In the genomic region with DNA sequence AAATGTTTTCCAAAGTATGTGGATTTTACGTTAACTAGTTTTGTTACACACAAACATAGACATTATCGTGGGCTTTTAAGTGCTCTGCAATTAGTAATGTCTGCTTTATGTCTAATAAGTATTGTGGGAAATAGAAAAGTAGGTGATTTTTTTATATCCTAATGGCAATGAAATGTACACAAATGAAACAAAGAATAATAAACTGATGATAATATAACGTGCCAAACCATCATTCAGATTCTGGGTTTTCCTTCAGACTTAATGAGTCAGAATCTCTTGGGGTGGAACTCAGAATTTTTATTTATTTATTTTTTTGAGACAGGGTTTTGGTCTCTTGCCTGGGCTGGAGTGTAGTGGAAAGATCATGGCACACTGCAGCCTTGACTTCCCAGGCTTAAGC, we compare ENCODE assay signal across 17 cellular contexts. TPM values are rescaled to one million over a fixed set of nuclear protein-coding genes. Genes with fewer than 3 reads are reported as not detected.
A peak's percentile ranks its signal among the peaks of the same experiment; 100 is the strongest.
DNase-seq lines count a peak whose midpoint lies in the region; ATAC-seq and TF ChIP-seq lines count a peak whose summit lies in the region.
"Had no signal": no experiment of that assay in that cellular context is flagged by ENCODE, and none has a peak within 500 bp of the region (broad histone marks: within the 10 kb centered on the region; RNA-seq: fewer than 3 reads in every experiment).

No MANE protein-coding gene starts in this region.

- H3K79me2 ChIP-seq in KMS-11 (ENCODE audit: insufficient read depth, low read depth), result peaks cover 41% of the 10 kb centered on the region

- H3K9me3 ChIP-seq in CD8-positive, alpha-beta memory T cell (ENCODE audit: low read length), result no peaks in the 10 kb centered on the region
- no peaks in the 10 kb centered on the region for H3K9me3 ChIP-seq in right atrium auricular region
- H3K9me3 ChIP-seq: thyroid gland had no signal

- no peak for DNase-seq in CD8-positive, alpha-beta memory T cell
- DNase-seq in activated naive CD8-positive, alpha-beta T cell treated with anti-CD3 and anti-CD28 coated beads, Interleukin-2, amount 50 U/mL, for 24 hours, result no peak
- DNase-seq in nephron progenitor cell (no peak), AG08396 (ENCODE audit: low spot score) (no peak), right atrium auricular region (ENCODE audit: low spot score) (no peak)
- DNase-seq: activated CD4-positive, alpha-beta T cell treated with anti-CD3 and anti-CD28 coated beads, Interleukin-2, amount 50 U/mL, for 1 hour; CD4-positive, alpha-beta memory T cell; foreskin keratinocyte; NCI-H2081; NCI-H69; T-helper 9 cell; thyroid gland had no signal

- peaks cover 34 to 58% (median 56%) of the 10 kb centered on the region in 3 donors for H3K4me1 Mint-ChIP-seq in CD8-positive, alpha-beta memory T cell
- H3K4me1 Mint-ChIP-seq in activated naive CD8-positive, alpha-beta T cell treated with anti-CD3 and anti-CD28 coated beads, Interleukin-2, amount 50 U/mL, for 24 hours, result peaks cover 40% of the 10 kb centered on the region
- H3K4me1 Mint-ChIP-seq in nephron progenitor cell, result peaks cover 36% of the 10 kb centered on the region

- H3K36me3 ChIP-seq in CD8-positive, alpha-beta memory T cell (ENCODE audit: insufficient read depth, low read length), result peaks cover 20% of the 10 kb centered on the region
- H3K36me3 ChIP-seq in KMS-11 (ENCODE audit: insufficient read depth) (peaks cover 26% of the 10 kb centered on the region; the same call in 1 of the 2 replicates), right atrium auricular region (peaks cover 34% of the 10 kb centered on the region)

- peaks cover 5 to 56% (median 13%) of the 10 kb centered on the region in 3 donors for H3K36me3 Mint-ChIP-seq in CD8-positive, alpha-beta memory T cell
- H3K36me3 Mint-ChIP-seq in activated naive CD8-positive, alpha-beta T cell treated with anti-CD3 and anti-CD28 coated beads, Interleukin-2, amount 50 U/mL, for 24 hours (ENCODE audit: low read depth), result peaks cover 31% of the 10 kb centered on the region
- H3K36me3 Mint-ChIP-seq in nephron progenitor cell (ENCODE audit: low read depth), result peaks cover 52% of the 10 kb centered on the region

- no peak overlapping the region for H3K27ac ChIP-seq in CD8-positive, alpha-beta memory T cell (ENCODE audit: low read depth, low read length)
- H3K27ac ChIP-seq in KMS-11 (no peak overlapping the region), right atrium auricular region (no peak overlapping the region)
- H3K27ac ChIP-seq: foreskin keratinocyte, HL-60, parathyroid adenoma, thyroid gland had no signal

- no peaks in the 10 kb centered on the region for H3K27me3 ChIP-seq in CD8-positive, alpha-beta memory T cell (ENCODE audit: insufficient read depth, low read length, poor library complexity, severe bottlenecking)
- H3K27me3 ChIP-seq in KMS-11 (ENCODE audit: insufficient read depth, low read depth), result no peaks in the 10 kb centered on the region
- no peaks in the 10 kb centered on the region for H3K27me3 ChIP-seq in right atrium auricular region
- H3K27me3 ChIP-seq: foreskin keratinocyte, thyroid gland had no signal

- H3K27ac Mint-ChIP-seq in CD8-positive, alpha-beta memory T cell, result peak overlapping the region in 4 of 8 donors; percentile 32 to 99 (median 66)
- H3K27ac Mint-ChIP-seq in activated naive CD8-positive, alpha-beta T cell treated with anti-CD3 and anti-CD28 coated beads, Interleukin-2, amount 50 U/mL, for 24 hours, result no peak overlapping the region
- H3K27ac Mint-ChIP-seq in nephron progenitor cell, result no peak overlapping the region
- H3K27ac Mint-ChIP-seq: memory B cell had no signal

- H3K4me3 Mint-ChIP-seq in CD8-positive, alpha-beta memory T cell, result peak overlapping the region in 5 of 7 donors; percentile 5 to 99 (median 96)
- H3K4me3 Mint-ChIP-seq in activated naive CD8-positive, alpha-beta T cell treated with anti-CD3 and anti-CD28 coated beads, Interleukin-2, amount 50 U/mL, for 24 hours, result peak overlapping the region; percentile 97
- H3K4me3 Mint-ChIP-seq in nephron progenitor cell, result peak overlapping the region; percentile 96

- H3K4me2 ChIP-seq in KMS-11, result peak overlapping the region; percentile 73

- no peak overlapping the region for H3K9ac ChIP-seq in KMS-11
- H3K9ac ChIP-seq: parathyroid adenoma had no signal

- H4K20me1 ChIP-seq in KMS-11 (ENCODE audit: insufficient read depth), result no peaks in the 10 kb centered on the region

- POLR2A ChIA-PET in CD8-positive, alpha-beta memory T cell (lab: Charles Lee), result interaction anchor here (0.6 to 0.7 kb wide), 2 partner anchors 59 to 82 kb away, joined by 3 read pairs; partner anchors contain the start of gene KLHL12

- H2AFZ ChIP-seq in KMS-11 (ENCODE audit: low read depth), result no peak overlapping the region
- H2AFZ ChIP-seq: parathyroid adenoma had no signal

- no peak for ATAC-seq in activated naive CD8-positive, alpha-beta T cell treated with anti-CD3 and anti-CD28 coated beads, Interleukin-2, amount 50 U/mL, for 24 hours
- ATAC-seq in HG03520 (IDR thresholded peaks at IDR 0.05; ENCODE audit: unreplicated experiment), result no peak
- ATAC-seq: foreskin keratinocyte had no signal

- H3K27me3 Mint-ChIP-seq in CD8-positive, alpha-beta memory T cell, result no peaks in the 10 kb centered on the region
- H3K27me3 Mint-ChIP-seq in activated naive CD8-positive, alpha-beta T cell treated with anti-CD3 and anti-CD28 coated beads, Interleukin-2, amount 50 U/mL, for 24 hours, result peaks cover 1% of the 10 kb centered on the region
- H3K27me3 Mint-ChIP-seq in nephron progenitor cell (ENCODE audit: low read depth, poor library complexity), result peaks cover 3% of the 10 kb centered on the region
- H3K27me3 Mint-ChIP-seq: CD4-positive, alpha-beta memory T cell; memory B cell had no signal

- TF ChIP-seq CTCF in KMS-11 (conservative IDR thresholded peaks at IDR 0.05; ENCODE audit: low read depth, low read length), result no peak
- no peak for TF ChIP-seq CTCF in nephron progenitor cell (IDR thresholded peaks at IDR 0.05)
- no peak for TF ChIP-seq CTCF in right atrium auricular region (IDR thresholded peaks at IDR 0.05)

- H3K4me1 ChIP-seq in CD8-positive, alpha-beta memory T cell (ENCODE audit: insufficient read depth, low read length), result peaks cover 17% of the 10 kb centered on the region
- H3K4me1 ChIP-seq in KMS-11 (ENCODE audit: low read depth, poor library complexity, severe bottlenecking) (peaks cover 14% of the 10 kb centered on the region), right atrium auricular region (peaks cover 0 to 13% of the 10 kb centered on the region in 2 donors)
- H3K4me1 ChIP-seq: parathyroid adenoma had no signal

- no peak overlapping the region for H3K4me3 ChIP-seq in CD8-positive, alpha-beta memory T cell (ENCODE audit: low read length)
- no peak overlapping the region for H3K4me3 ChIP-seq in KMS-11 (IDR thresholded peaks at IDR 0.05; ENCODE audit: insufficient read depth, low read depth, low read length)
- no peak overlapping the region for H3K4me3 ChIP-seq in right atrium auricular region
- H3K4me3 ChIP-seq: thyroid gland had no signal

- CTCF ChIA-PET in CD8-positive, alpha-beta memory T cell (lab: Charles Lee), result interaction anchor here (0.9 kb wide), 1 partner anchor 11 kb away, joined by 3 read pairs; no protein-coding TSS in a partner anchor

- H3K9me3 Mint-ChIP-seq in CD8-positive, alpha-beta memory T cell, result peaks cover 0 to 4% (median 0%) of the 10 kb centered on the region in 5 donors
- H3K9me3 Mint-ChIP-seq in activated naive CD8-positive, alpha-beta T cell treated with anti-CD3 and anti-CD28 coated beads, Interleukin-2, amount 50 U/mL, for 24 hours, result no peaks in the 10 kb centered on the region
- H3K9me3 Mint-ChIP-seq in nephron progenitor cell, result peaks cover 5% of the 10 kb centered on the region

RNA-seq across cellular contexts. Expression of gene TMEM183A, which starts 2.0 kb away (rescaled TPM):
- 10 to 100 TPM; 76.9 to 77.2 TPM for total RNA-seq in CD8-positive, alpha-beta memory T cell
- polyA plus RNA-seq in CD8-positive, alpha-beta memory T cell, result 55.4 TPM
- 10 to 100 TPM; 29.6 to 39.1 TPM for total RNA-seq in right atrium auricular region

RNA-seq across cellular contexts. Expression of gene PPFIA4, which starts 17.1 kb away (rescaled TPM):
- total RNA-seq in CD8-positive, alpha-beta memory T cell, result 1 to 10 TPM; 1.2 to 1.5 TPM
- polyA plus RNA-seq in CD8-positive, alpha-beta memory T cell, result not detected
- total RNA-seq in right atrium auricular region, result 10 to 100 TPM; 16.3 to 19.2 TPM
- polyA plus RNA-seq: CD4-positive, alpha-beta memory T cell had no signal

RNA-seq across cellular contexts. Expression of gene CYB5R1, which starts 42.1 kb away (rescaled TPM):
- 10 to 100 TPM; 23.9 to 26.0 TPM for total RNA-seq in CD8-positive, alpha-beta memory T cell
- 52.7 TPM for polyA plus RNA-seq in CD8-positive, alpha-beta memory T cell
- 100 to 1,000 TPM in 1 of 2 donors, 10 to 100 TPM in 1; 85.9 to 104 TPM for total RNA-seq in right atrium auricular region

RNA-seq across cellular contexts. Expression of gene ADIPOR1, which starts 51.1 kb away (rescaled TPM):
- total RNA-seq in CD8-positive, alpha-beta memory T cell, result 10 to 100 TPM; 91.0 to 95.4 TPM
- 104 TPM for polyA plus RNA-seq in CD8-positive, alpha-beta memory T cell
- 100 to 1,000 TPM; 124 to 141 TPM for total RNA-seq in right atrium auricular region

Comparison
In these comparisons a context has a peak if more than half of its experiments do, and no peak if none do; other contexts are left out.
1. RNA of gene PPFIA4, which starts 17.1 kb away (total RNA-seq): 16.3 to 19.2 TPM in right atrium auricular region; 1.2 to 1.5 TPM in CD8-positive, alpha-beta memory T cell; every median in the first group is over 4 times any median in the second.
2. Peak in every context shown above with its lines, with median percentiles within 50 percentile points of each other: H3K4me3 Mint-ChIP-seq.